ENCODE assay signal across 23 cellular contexts in the genomic region with DNA sequence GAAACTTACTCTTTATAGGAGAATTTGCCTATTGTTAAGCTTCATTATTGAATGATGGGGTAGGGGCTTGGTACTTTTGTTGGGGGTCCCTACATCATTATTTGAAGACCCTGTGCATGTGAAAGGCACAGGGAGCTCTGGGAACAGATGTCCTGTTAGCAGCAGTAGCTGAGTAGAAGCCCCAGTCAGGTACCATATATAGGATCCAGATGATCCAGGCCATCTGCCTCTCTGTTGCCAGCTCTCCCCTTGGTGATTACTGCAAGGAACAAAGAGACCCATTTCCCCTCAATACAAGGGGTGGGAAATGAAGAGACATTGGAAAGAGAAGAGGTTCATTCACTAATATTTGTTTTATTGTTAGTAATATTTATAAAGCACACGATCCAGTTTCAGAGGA. TPM values are rescaled to one million over a fixed set of nuclear protein-coding genes. Genes with fewer than 3 reads are reported as not detected.
DNase-seq lines count a peak whose midpoint lies in the region; ATAC-seq and TF ChIP-seq lines count a peak whose summit lies in the region.
"Had no signal": no experiment of that assay in that cellular context is flagged by ENCODE, and none has a peak within 500 bp of the region (broad histone marks: within the 10 kb centered on the region; RNA-seq: fewer than 3 reads in every experiment).

No MANE protein-coding gene starts in this region.

- no peak overlapping the region for H3K27ac Mint-ChIP-seq in neural progenitor cell
- no peak overlapping the region for H3K27ac Mint-ChIP-seq in osteocyte (ENCODE audit: unreplicated experiment)
- H3K27ac Mint-ChIP-seq: activated T-cell treated with anti-CD3 and anti-CD28 coated beads, Interleukin-2, amount 50 U/mL, for 24 hours; HFFc6; stimulated activated naive CD8-positive, alpha-beta T cell treated with anti-CD3 and anti-CD28 coated beads, Interleukin-15, Interleukin-2, amounts not matched to agents 100 ng/mL and 50 ng/mL, for 24 hours had no signal

- H3K27ac ChIP-seq in DND-41 (ENCODE audit: low read length) (peak overlapping the region; percentile 84), SK-N-MC (peak overlapping the region; percentile 98), neural progenitor cell (no peak overlapping the region)
- H3K27ac ChIP-seq: gastroesophageal sphincter, GM23248, thoracic aorta, uterus had no signal

- H3K4me1 Mint-ChIP-seq in neural progenitor cell (peaks cover 3% of the 10 kb centered on the region), osteocyte (ENCODE audit: unreplicated experiment) (peaks cover 2% of the 10 kb centered on the region)

- H3K4me3 ChIP-seq in DND-41 (ENCODE audit: low read depth in 1 of 2, low read length in 2 of 2): no peak overlapping the region
- H3K4me3 ChIP-seq in SK-N-MC: peak overlapping the region; percentile 69
- H3K4me3 ChIP-seq in neural progenitor cell: no peak overlapping the region
- H3K4me3 ChIP-seq: gastroesophageal sphincter, GM12878, GM23248, skin epidermis, thoracic aorta, uterus had no signal

- H3K79me2 ChIP-seq in DND-41 (ENCODE audit: insufficient read depth, low read length): peaks cover 6% of the 10 kb centered on the region
- peaks cover 2% of the 10 kb centered on the region for H3K79me2 ChIP-seq in neural progenitor cell (ENCODE audit: low read depth)

- no peaks in the 10 kb centered on the region for H4K20me1 ChIP-seq in DND-41 (ENCODE audit: insufficient read depth, low read length)
- H4K20me1 ChIP-seq in neural progenitor cell (ENCODE audit: low read depth): no peaks in the 10 kb centered on the region

- DNase-seq in DND-41 (no peak), NCI-H1930 (lab: John Stamatoyannopoulos, UW) (peak; percentile 33 to 69), SK-N-MC (ENCODE audit: low read depth, low spot score) (no peak), neural progenitor cell (ENCODE audit: low spot score) (no peak), head of caudate nucleus (no peak), osteocyte (ENCODE audit: extremely low spot score, unreplicated experiment) (no peak), NCI-H1436 treated with DMSO at 0.1 percent for 48 hours (lab: John Stamatoyannopoulos, UW) (no peak)
- DNase-seq: activated CD4-positive, alpha-beta T cell treated with anti-CD3 and anti-CD28 coated beads for 48 hours; activated gamma-delta T cell treated with Interleukin-2 at 50 U/mL for 16 hours; activated T-cell treated with anti-CD3 and anti-CD28 coated beads, Interleukin-2, amount 50 U/mL, for 24 hours; GM23248; HFFc6; hypothalamus; NCI-H1105 treated with DMSO at 0.1 percent for 48 hours; NCI-H526; uterus had no signal

- H3K27me3 ChIP-seq in DND-41 (ENCODE audit: insufficient read depth, low read length, poor library complexity) (no peaks in the 10 kb centered on the region), neural progenitor cell (peaks cover 56% of the 10 kb centered on the region)
- H3K27me3 ChIP-seq: uterus had no signal

- H3K4me2 ChIP-seq in DND-41 (ENCODE audit: insufficient read depth, low read length): peak overlapping the region; percentile 54
- no peak overlapping the region for H3K4me2 ChIP-seq in neural progenitor cell

- H3K27me3 Mint-ChIP-seq in neural progenitor cell (ENCODE audit: insufficient read depth, low read depth): peaks cover 3% of the 10 kb centered on the region
- peaks cover 41% of the 10 kb centered on the region for H3K27me3 Mint-ChIP-seq in osteocyte (ENCODE audit: unreplicated experiment)

- no peaks in the 10 kb centered on the region for H3K9me3 Mint-ChIP-seq in neural progenitor cell
- H3K9me3 Mint-ChIP-seq in osteocyte (ENCODE audit: unreplicated experiment): no peaks in the 10 kb centered on the region
- H3K9me3 Mint-ChIP-seq: activated T-cell treated with anti-CD3 and anti-CD28 coated beads, Interleukin-2, amount 50 U/mL, for 24 hours; HFFc6; stimulated activated naive CD8-positive, alpha-beta T cell treated with anti-CD3 and anti-CD28 coated beads, Interleukin-15, Interleukin-2, amounts not matched to agents 100 ng/mL and 50 ng/mL, for 24 hours; T-helper 2 cell treated with Interferon-gamma antibody and Interleukin-4, amounts not matched to agents 5 μg/mL and 100 μg/mL, for 36 hours had no signal

- H3K9ac ChIP-seq in DND-41 (ENCODE audit: low read depth, low read length) (peak overlapping the region; percentile 38), SK-N-MC (ENCODE audit: insufficient read length) (peak overlapping the region; percentile 65), neural progenitor cell (no peak overlapping the region)
- H3K9ac ChIP-seq: GM23248 had no signal

- H3K4me1 ChIP-seq in DND-41 (ENCODE audit: insufficient read depth, low read length) (peaks cover 33% of the 10 kb centered on the region), neural progenitor cell (no peaks in the 10 kb centered on the region)
- H3K4me1 ChIP-seq: uterus had no signal

- peaks cover 6% of the 10 kb centered on the region for H3F3A ChIP-seq in neural progenitor cell (ENCODE audit: low read depth)

- H3K36me3 Mint-ChIP-seq in neural progenitor cell: no peaks in the 10 kb centered on the region
- H3K36me3 Mint-ChIP-seq in osteocyte (ENCODE audit: unreplicated experiment): no peaks in the 10 kb centered on the region

- ATAC-seq in DND-41 (ENCODE audit: insufficient read depth, low read depth): no peak
- ATAC-seq: left lobe of liver had no signal

- H3K4me3 Mint-ChIP-seq in neural progenitor cell (no peak overlapping the region), osteocyte (ENCODE audit: unreplicated experiment) (no peak overlapping the region)
- H3K4me3 Mint-ChIP-seq: activated T-cell treated with anti-CD3 and anti-CD28 coated beads, Interleukin-2, amount 50 U/mL, for 24 hours; HFFc6; stimulated activated naive CD8-positive, alpha-beta T cell treated with anti-CD3 and anti-CD28 coated beads, Interleukin-15, Interleukin-2, amounts not matched to agents 100 ng/mL and 50 ng/mL, for 24 hours; T-helper 2 cell treated with Interferon-gamma antibody and Interleukin-4, amounts not matched to agents 5 μg/mL and 100 μg/mL, for 36 hours had no signal

- intact Hi-C loops in head of caudate nucleus (cut with DNase I): no loop called here

- TF ChIP-seq CTCF in DND-41 (IDR thresholded peaks at IDR 0.05; ENCODE audit: borderline replicate concordance, extremely low read depth, low read length, poor library complexity, severe bottlenecking) (no peak), neural progenitor cell (IDR thresholded peaks at IDR 0.05) (no peak), osteocyte (IDR thresholded peaks at IDR 0.05) (no peak)

- H3K36me3 ChIP-seq in DND-41 (ENCODE audit: insufficient read depth, low read length) (no peaks in the 10 kb centered on the region; the same call in 1 of the 2 replicates), SK-N-MC (ENCODE audit: insufficient read depth, low read length) (no peaks in the 10 kb centered on the region), neural progenitor cell (no peaks in the 10 kb centered on the region)
- H3K36me3 ChIP-seq: gastroesophageal sphincter, thoracic aorta, uterus had no signal

- no peaks in the 10 kb centered on the region for H3K9me3 ChIP-seq in DND-41 (ENCODE audit: insufficient read depth, low read length, severe bottlenecking)
- H3K9me3 ChIP-seq in SK-N-MC (ENCODE audit: low read depth, low read length): no peaks in the 10 kb centered on the region
- H3K9me3 ChIP-seq in neural progenitor cell (ENCODE audit: low read depth): no peaks in the 10 kb centered on the region
- H3K9me3 ChIP-seq: gastroesophageal sphincter, thoracic aorta, uterus had no signal

- H2AFZ ChIP-seq in DND-41 (ENCODE audit: low read depth, low read length): peak overlapping the region; percentile 73
- H2AFZ ChIP-seq in neural progenitor cell (replicated peaks): peak overlapping the region; percentile 91
- H2AFZ ChIP-seq: GM23248 had no signal

RNA-seq across cellular contexts. Expression of gene MTMR6, which starts 4.4 kb away (rescaled TPM):
- total RNA-seq in neural progenitor cell (ENCODE audit: low replicate concordance) (14.2 and 19.1 TPM in 2 replicates), osteocyte (19.5 and 19.6 TPM in 2 replicates)

RNA-seq across cellular contexts. Expression of gene NUP58, which starts 9.7 kb away (rescaled TPM):
- 109 and 138 TPM in 2 replicates for total RNA-seq in neural progenitor cell (ENCODE audit: low replicate concordance)
- 34.4 and 35.1 TPM in 2 replicates for total RNA-seq in osteocyte

Comparison
In these comparisons a context has a peak if more than half of its experiments do, and no peak if none do; other contexts are left out.
1. DNase-seq: peak in NCI-H1930 (2 of 2); none in DND-41 (single experiment), SK-N-MC (single experiment), neural progenitor cell (single experiment), head of caudate nucleus (0 of 42), osteocyte (single experiment) and NCI-H1436 treated with DMSO at 0.1 percent for 48 hours (single experiment).